In genomic region chr13:41361501-41361900, GRCh38 we compare ENCODE assay signal across 15 cellular contexts. TPM values are rescaled to one million over a fixed set of nuclear protein-coding genes. Genes with fewer than 3 reads are reported as not detected.
A peak's percentile ranks its signal among the peaks of the same experiment; 100 is the strongest.
DNase-seq lines count a peak whose midpoint lies in the region; ATAC-seq, FAIRE-seq and TF ChIP-seq lines count a peak whose summit lies in the region.
"Had no signal": no experiment of that assay in that cellular context is flagged by ENCODE, and none has a peak within 500 bp of the region (broad histone marks: within the 10 kb centered on the region; RNA-seq: fewer than 3 reads in every experiment).

No MANE protein-coding gene starts in this region.

- H2AFZ ChIP-seq in mesenchymal stem cell (ENCODE audit: low read depth, low read length) = no peak overlapping the region

- H2BK120ac ChIP-seq in mesenchymal stem cell (ENCODE audit: low read depth, low read length) = no peak overlapping the region

- peaks cover 55% of the 10 kb centered on the region for H3K36me3 Mint-ChIP-seq in CD4-positive, CD25-positive, alpha-beta regulatory T cell
- peaks cover 50% of the 10 kb centered on the region for H3K36me3 Mint-ChIP-seq in activated CD4-positive, alpha-beta memory T cell treated with anti-CD3 and anti-CD28 coated beads for 36 hours

- no peak overlapping the region for H3K23ac ChIP-seq in mesenchymal stem cell (ENCODE audit: low read length in 2 of 2)

- no peak for DNase-seq in CD4-positive, CD25-positive, alpha-beta regulatory T cell
- DNase-seq in GM12891 (ENCODE audit: insufficient read length, low spot score) (no peak), amniotic epithelial cell (ENCODE audit: low read depth) (peak; percentile 75), mesenchymal stem cell (peak; percentile 41), NCI-H1105 treated with DMSO at 0.1 percent for 48 hours (lab: John Stamatoyannopoulos, UW) (no peak)
- DNase-seq in activated CD4-positive, alpha-beta memory T cell treated with anti-CD3 and anti-CD28 coated beads for 36 hours = no peak
- DNase-seq: ACHN, EL, NCI-H1436, NCI-H2081, NCI-H69, Right ventricle myocardium superior had no signal

- H3K9me3 Mint-ChIP-seq in CD4-positive, CD25-positive, alpha-beta regulatory T cell = no peaks in the 10 kb centered on the region
- no peaks in the 10 kb centered on the region for H3K9me3 Mint-ChIP-seq in activated CD4-positive, alpha-beta memory T cell treated with anti-CD3 and anti-CD28 coated beads for 36 hours

- H3K9me3 ChIP-seq in CD4-positive, CD25-positive, alpha-beta regulatory T cell (ENCODE audit: control insufficient read depth in 2 of 2, low read length in 2 of 2) = no peaks in the 10 kb centered on the region
- no peaks in the 10 kb centered on the region for H3K9me3 ChIP-seq in mesenchymal stem cell (ENCODE audit: control insufficient read depth, low read length)

- no peak overlapping the region for H3K4ac ChIP-seq in mesenchymal stem cell (ENCODE audit: low read depth in 1 of 2, low read length in 2 of 2)

- H3K27me3 Mint-ChIP-seq in CD4-positive, CD25-positive, alpha-beta regulatory T cell = no peaks in the 10 kb centered on the region
- H3K27me3 Mint-ChIP-seq in activated CD4-positive, alpha-beta memory T cell treated with anti-CD3 and anti-CD28 coated beads for 36 hours = no peaks in the 10 kb centered on the region
- H3K27me3 Mint-ChIP-seq: B cell had no signal

- POLR2A ChIA-PET in activated CD4-positive, alpha-beta memory T cell treated with anti-CD3 and anti-CD28 coated beads for 36 hours (lab: Charles Lee) = no interaction called here

- no peak overlapping the region for H3K4me2 ChIP-seq in mesenchymal stem cell (ENCODE audit: low read length, poor library complexity, severe bottlenecking)

- intact Hi-C loops in activated CD4-positive, alpha-beta memory T cell treated with anti-CD3 and anti-CD28 coated beads for 36 hours (cut with micrococcal nuclease) = no loop called here

- H2BK5ac ChIP-seq in mesenchymal stem cell (ENCODE audit: low read depth, low read length, poor library complexity, severe bottlenecking) = no peak overlapping the region

- no peak overlapping the region for H3K4me3 Mint-ChIP-seq in CD4-positive, CD25-positive, alpha-beta regulatory T cell
- H3K4me3 Mint-ChIP-seq in activated CD4-positive, alpha-beta memory T cell treated with anti-CD3 and anti-CD28 coated beads for 36 hours = no peak overlapping the region
- H3K4me3 Mint-ChIP-seq: B cell had no signal

- FAIRE-seq in GM12891 (lab: Jason Lieb, UNC) = peak; percentile 9
- FAIRE-seq: H54 had no signal

- H3K14ac ChIP-seq in mesenchymal stem cell (ENCODE audit: low read length in 2 of 2) = no peak overlapping the region

- no peak overlapping the region for H2AK5ac ChIP-seq in mesenchymal stem cell (ENCODE audit: low read length, severe bottlenecking)

- H3K36me3 ChIP-seq in CD4-positive, CD25-positive, alpha-beta regulatory T cell (ENCODE audit: control insufficient read depth, insufficient read depth, low read length) = peaks cover 53% of the 10 kb centered on the region
- H3K36me3 ChIP-seq in mesenchymal stem cell (ENCODE audit: control insufficient read depth in 1 of 2, insufficient read depth in 2 of 2, low read depth in 1 of 2, low read length in 2 of 2) = peaks cover 4 to 91% of the 10 kb centered on the region in 2 experiments

- no peak overlapping the region for H3K27ac ChIP-seq in CD4-positive, CD25-positive, alpha-beta regulatory T cell (ENCODE audit: insufficient read depth, low read length, poor library complexity, severe bottlenecking)
- no peak overlapping the region for H3K27ac ChIP-seq in mesenchymal stem cell (ENCODE audit: low read length, poor library complexity, severe bottlenecking)

- H3K79me1 ChIP-seq in mesenchymal stem cell (replicated peaks; ENCODE audit: low read length, poor library complexity, severe bottlenecking) = peaks cover 2% of the 10 kb centered on the region

- no peak overlapping the region for H4K8ac ChIP-seq in mesenchymal stem cell (ENCODE audit: low read length)

- no peak overlapping the region for H3K4me3 ChIP-seq in CD4-positive, CD25-positive, alpha-beta regulatory T cell (ENCODE audit: low read depth, low read length)
- H3K4me3 ChIP-seq in mesenchymal stem cell (ENCODE audit: insufficient read depth in 1 of 2, low read depth in 1 of 2, low read length in 2 of 2) = no peak overlapping the region

- H3K4me1 Mint-ChIP-seq in CD4-positive, CD25-positive, alpha-beta regulatory T cell = peaks cover 39 to 66% (median 49%) of the 10 kb centered on the region in 4 donors
- H3K4me1 Mint-ChIP-seq in activated CD4-positive, alpha-beta memory T cell treated with anti-CD3 and anti-CD28 coated beads for 36 hours (ENCODE audit: low read depth) = peaks cover 29% of the 10 kb centered on the region
- H3K4me1 Mint-ChIP-seq: B cell had no signal

- WGBS in mesenchymal stem cell = 49% methylated on average over 5 of the region's 5 CpGs

- no peak overlapping the region for H4K91ac ChIP-seq in mesenchymal stem cell (ENCODE audit: low read length)

- H2BK12ac ChIP-seq in mesenchymal stem cell (ENCODE audit: low read length in 2 of 2) = no peak overlapping the region

- H3K18ac ChIP-seq in mesenchymal stem cell (ENCODE audit: low read depth in 1 of 2, low read length in 2 of 2) = no peak overlapping the region

- no peak overlapping the region for H3K9ac ChIP-seq in mesenchymal stem cell (ENCODE audit: low read length)

- no peak for TF ChIP-seq POLR2A in GM12891 (IDR thresholded peaks at IDR 0.05; ENCODE audit: low read depth, low read length)

- H3K27me3 ChIP-seq in CD4-positive, CD25-positive, alpha-beta regulatory T cell (ENCODE audit: control insufficient read depth, insufficient read depth, low read length) = no peaks in the 10 kb centered on the region
- no peaks in the 10 kb centered on the region for H3K27me3 ChIP-seq in mesenchymal stem cell (ENCODE audit: control insufficient read depth in 1 of 2, insufficient read depth in 1 of 2, low read length in 2 of 2)

- CTCF ChIA-PET in activated CD4-positive, alpha-beta memory T cell treated with anti-CD3 and anti-CD28 coated beads for 36 hours (lab: Charles Lee) = no interaction called here

- no peak for ATAC-seq in CD4-positive, CD25-positive, alpha-beta regulatory T cell (ENCODE audit: low read depth in 2 of 2)
- ATAC-seq in HG03565 (IDR thresholded peaks at IDR 0.05; ENCODE audit: unreplicated experiment) = no peak

- peak overlapping the region; percentile 4 to 45 (median 9) for H3K27ac Mint-ChIP-seq in CD4-positive, CD25-positive, alpha-beta regulatory T cell
- H3K27ac Mint-ChIP-seq in activated CD4-positive, alpha-beta memory T cell treated with anti-CD3 and anti-CD28 coated beads for 36 hours = no peak overlapping the region
- H3K27ac Mint-ChIP-seq: B cell had no signal

- H3K4me1 ChIP-seq in CD4-positive, CD25-positive, alpha-beta regulatory T cell (ENCODE audit: control insufficient read depth, insufficient read depth, low read length, poor library complexity, severe bottlenecking) = peaks cover 34% of the 10 kb centered on the region
- H3K4me1 ChIP-seq in mesenchymal stem cell (ENCODE audit: control insufficient read depth, insufficient read depth, low read depth, low read length) = no peaks in the 10 kb centered on the region

- no peak overlapping the region for H2BK15ac ChIP-seq in mesenchymal stem cell (ENCODE audit: low read depth, poor library complexity, severe bottlenecking)

TF ChIP-seq in GM12891, 5 proteins besides CTCF, POLR2A, EP300 and RAD21:
- TF ChIP-seq POU2F2 (IDR thresholded peaks at IDR 0.05; ENCODE audit: low read depth, low read length) (no peak), POLR2AphosphoS5 (IDR thresholded peaks at IDR 0.05; ENCODE audit: low read depth, low read length) (no peak), TAF1 (IDR thresholded peaks at IDR 0.05; ENCODE audit: low read depth, low read length) (no peak), SPI1 (IDR thresholded peaks at IDR 0.05; ENCODE audit: low read depth, low read length) (no peak), PAX5 (IDR thresholded peaks at IDR 0.05; ENCODE audit: insufficient read depth, low read length, severe bottlenecking) (no peak)

RNA-seq across cellular contexts. Expression of gene NAA16, which starts 50.4 kb away (rescaled TPM):
- total RNA-seq in CD4-positive, CD25-positive, alpha-beta regulatory T cell = 65.8 TPM
- 10 to 100 TPM in 3 of 4 donors, 1 to 10 TPM in 1; 9.4 to 16.1 (median 14.7) TPM for polyA plus RNA-seq in CD4-positive, CD25-positive, alpha-beta regulatory T cell
- polyA plus RNA-seq in GM12891 (2012; ENCODE audit: low read depth, missing spikeins) = 5.2 TPM
- 12.1 TPM for polyA plus RNA-seq in mesenchymal stem cell (2013, experiment 1 of 2)
- polyA plus RNA-seq in mesenchymal stem cell (2013, experiment 2 of 2) = 10.4 TPM
- 10 to 100 TPM; 19.2 to 23.2 TPM for total RNA-seq in activated CD4-positive, alpha-beta memory T cell treated with anti-CD3 and anti-CD28 coated beads for 36 hours

Comparison
In these comparisons a context has a peak if more than half of its experiments do, and no peak if none do; other contexts are left out.
1. DNase-seq: peak in amniotic epithelial cell (single experiment) and mesenchymal stem cell (single experiment); none in CD4-positive, CD25-positive, alpha-beta regulatory T cell (0 of 3), GM12891 (single experiment), activated CD4-positive, alpha-beta memory T cell treated with anti-CD3 and anti-CD28 coated beads for 36 hours (single experiment) and NCI-H1105 treated with DMSO at 0.1 percent for 48 hours (single experiment).